ENCODE assay signal across 8 cellular contexts in the genomic region with DNA sequence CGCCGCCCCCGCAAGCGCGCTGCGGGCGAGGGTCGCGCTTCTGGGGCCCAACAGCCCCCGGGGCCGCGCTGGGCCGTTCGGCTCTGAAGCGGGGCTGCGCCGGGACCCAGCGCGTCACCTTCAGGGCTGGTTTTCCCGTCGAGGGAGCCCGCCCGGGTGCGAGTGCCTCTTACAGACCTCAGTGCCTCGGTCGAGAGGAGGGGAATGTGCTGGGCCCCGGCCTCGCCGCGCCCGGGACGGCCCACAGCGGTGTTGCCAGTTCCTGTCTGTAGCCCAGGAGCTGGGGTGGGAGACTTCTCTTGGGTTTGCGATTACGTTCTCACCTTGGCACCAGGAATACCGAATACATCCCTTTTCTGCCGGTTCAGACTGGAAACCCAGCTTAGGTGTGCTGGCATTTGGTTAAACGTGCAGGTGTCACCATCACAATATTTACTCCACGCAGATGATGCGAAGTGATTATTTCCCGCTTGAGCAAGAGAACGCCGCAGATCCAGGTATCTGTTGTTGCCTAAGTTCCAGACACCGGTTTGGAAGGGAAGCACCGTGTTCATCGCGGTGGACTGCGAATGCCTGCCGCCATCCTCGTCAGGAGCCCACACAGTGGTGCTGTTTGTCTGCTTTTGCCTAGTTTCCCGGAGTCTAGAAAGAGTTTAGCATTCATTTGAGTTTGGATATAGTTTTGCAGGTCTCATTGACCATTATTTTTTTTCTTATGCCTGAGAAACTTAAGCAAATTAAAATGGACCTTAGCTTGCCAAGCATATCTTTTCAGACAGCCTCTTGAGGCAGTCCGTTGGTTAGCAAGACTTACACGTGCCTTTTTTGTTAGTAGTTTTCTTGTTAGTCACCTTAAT. TPM values are rescaled to one million over a fixed set of nuclear protein-coding genes. Genes with fewer than 3 reads are reported as not detected.
DNase-seq lines count a peak whose midpoint lies in the region; ATAC-seq, FAIRE-seq and TF ChIP-seq lines count a peak whose summit lies in the region.

No MANE protein-coding gene starts in this region.

- H3K9me3 ChIP-seq in small intestine (ENCODE audit: control insufficient read depth, low read depth), result no peaks in the 10 kb centered on the region

- 1 to 3% (median 2%) methylated on average over 47 to 53 of the region's 53 CpGs for WGBS in small intestine, 3 donors

- ATAC-seq in HG02623 (IDR thresholded peaks at IDR 0.05; ENCODE audit: unreplicated experiment), result peak; percentile 3

- H3K36me3 ChIP-seq in bronchial epithelial cell (ENCODE audit: control insufficient read depth, insufficient read depth, low read length) (peaks cover 8% of the 10 kb centered on the region), small intestine (ENCODE audit: control insufficient read depth in 2 of 2, insufficient read depth in 2 of 2, low read length in 2 of 2) (no peaks in the 10 kb centered on the region)

- H3K4me3 ChIP-seq in bronchial epithelial cell (ENCODE audit: low read depth, low read length) (peak overlapping the region; percentile 67), small intestine (ENCODE audit: low read depth in 1 of 2, low read length in 2 of 2) (peak overlapping the region; percentile 97)

- FAIRE-seq in bronchial epithelial cell (lab: Jason Lieb, UNC), result no peak
- no peak for FAIRE-seq in small intestine (lab: Jason Lieb, UNC)

- H3K27ac ChIP-seq in small intestine (ENCODE audit: low read depth in 1 of 2, low read length in 1 of 2), result peak overlapping the region; percentile 91 to 99

- H3K4me1 ChIP-seq in small intestine (ENCODE audit: control insufficient read depth in 2 of 2, insufficient read depth in 1 of 2, low read depth in 1 of 2, low read length in 1 of 2), result peaks cover 3 to 11% of the 10 kb centered on the region in 2 donors

- DNase-seq in D341Med (ENCODE audit: low spot score) (peak; percentile 40), T-helper 1 cell (peak in 3 of 5 donors; percentile 27 to 44 (median 34)), bronchial epithelial cell (ENCODE audit: low read depth) (peak; percentile 46), islet precursor cell (peak; percentile 72), small intestine (peak; percentile 49), NCI-H187 (lab: John Stamatoyannopoulos, UW) (no peak), GDM1 (lab: John Stamatoyannopoulos, UW) (no peak)

- H3K27me3 ChIP-seq in bronchial epithelial cell (ENCODE audit: control insufficient read depth, insufficient read depth, low read length), result no peaks in the 10 kb centered on the region
- H3K27me3 ChIP-seq in small intestine (ENCODE audit: control insufficient read depth in 2 of 2, insufficient read depth in 2 of 2, low read length in 2 of 2), result no peaks in the 10 kb centered on the region

- no peak for TF ChIP-seq CTCF in bronchial epithelial cell (IDR thresholded peaks at IDR 0.05; ENCODE audit: insufficient read depth, low read length, severe bottlenecking)

RNA-seq across cellular contexts. Expression of a gene that starts 0.9 kb away (rescaled TPM):
- 75.8 and 166 TPM in 2 replicates for total RNA-seq in bronchial epithelial cell
- 10 to 100 TPM; 35.1 to 61.1 (median 55.0) TPM for polyA plus RNA-seq in small intestine

RNA-seq across cellular contexts. Expression of a gene that starts 9.5 kb away (rescaled TPM):
- 22.9 and 24.7 TPM in 2 replicates for total RNA-seq in bronchial epithelial cell
- 10 to 100 TPM; 25.1 to 38.7 (median 33.7) TPM for polyA plus RNA-seq in small intestine

Comparison
In these comparisons a context has a peak if more than half of its experiments do, and no peak if none do; other contexts are left out.
1. DNase-seq: peak in D341Med (single experiment), T-helper 1 cell (3 of 5), bronchial epithelial cell (single experiment), islet precursor cell (single experiment) and small intestine (single experiment); none in NCI-H187 (0 of 2) and GDM1 (single experiment).